Comparison of ENCODE assay signal across 7 cellular contexts in the genomic region with DNA sequence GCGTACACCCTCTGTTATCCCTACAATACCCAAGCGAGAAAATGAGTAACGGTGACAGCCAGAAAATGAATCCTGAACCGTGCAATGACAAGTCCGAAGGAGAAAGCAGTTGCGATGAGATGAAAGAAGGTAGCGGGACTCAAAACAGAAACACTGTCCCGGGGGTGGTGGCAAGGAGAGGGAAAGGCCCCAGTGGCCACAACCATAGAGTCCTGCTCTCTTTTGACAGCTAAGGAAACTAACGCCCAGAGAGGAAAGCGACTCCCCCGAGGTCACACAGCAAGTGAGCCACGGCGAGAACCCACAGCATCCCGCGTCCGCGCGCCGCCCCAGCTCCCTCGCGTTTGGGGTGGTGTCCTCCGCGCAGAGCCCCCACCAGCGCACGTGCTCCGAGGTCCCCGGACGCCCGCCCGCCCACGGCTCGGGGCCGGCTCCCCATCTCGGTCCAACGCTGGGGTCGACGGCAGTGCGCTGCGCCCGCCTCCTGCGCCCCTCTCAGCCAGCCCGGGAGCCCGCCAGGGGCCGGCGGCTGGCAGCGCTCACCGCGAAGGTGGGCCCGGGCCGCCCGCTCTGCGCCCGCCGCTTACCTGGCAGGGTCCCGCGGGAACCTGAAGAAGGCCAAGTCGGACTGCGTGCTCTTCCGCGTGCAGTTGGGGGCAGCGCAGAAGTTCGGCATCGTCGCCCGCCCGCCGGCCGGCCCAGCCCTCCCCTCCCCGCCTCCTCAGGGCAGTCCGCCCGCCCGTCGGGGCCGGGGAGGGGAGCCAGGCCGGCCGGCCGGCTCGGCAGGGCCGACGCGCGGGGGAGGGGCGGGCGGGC. TPM values are rescaled to one million over a fixed set of nuclear protein-coding genes. Genes with fewer than 3 reads are reported as not detected.
DNase-seq lines count a peak whose midpoint lies in the region; ATAC-seq and TF ChIP-seq lines count a peak whose summit lies in the region.

No MANE protein-coding gene starts in this region.

- CTCF ChIA-PET in Panc1 (lab: Charles Lee) = interaction anchor here (0.5 kb wide), 1 partner anchor 494 kb away, joined by 3 read pairs; no protein-coding TSS in a partner anchor
- CTCF ChIA-PET in activated naive CD4-positive, alpha-beta T cell treated with anti-CD3 and anti-CD28 coated beads for 36 hours (lab: Charles Lee) = no interaction called here

- H3K27me3 Mint-ChIP-seq in activated naive CD4-positive, alpha-beta T cell treated with anti-CD3 and anti-CD28 coated beads for 36 hours (ENCODE audit: low read depth) = no peaks in the 10 kb centered on the region

- H3K36me3 Mint-ChIP-seq in activated naive CD4-positive, alpha-beta T cell treated with anti-CD3 and anti-CD28 coated beads for 36 hours (ENCODE audit: low read depth) = peaks cover 7% of the 10 kb centered on the region

- 0 to 1% methylated on average over 51 to 79 of the region's 84 CpGs for WGBS in heart right ventricle, 2 donors

- BruUV-seq in Panc1 (replicated peaks; lab: Mats Ljungman, UMichigan) = no TSS peak

- no peak for TF ChIP-seq POLR2A in GM18505 (IDR thresholded peaks at IDR 0.05; ENCODE audit: borderline replicate concordance, extremely low read depth, insufficient read depth, insufficient read length)

- intact Hi-C loops in Panc1 (cut with micrococcal nuclease; ENCODE audit: unreplicated experiment) (no loop called here), heart right ventricle (cut with DNase I) (loop anchor here in 7 of 10 donors (2.0 to 10.0 kb wide), 4 partner anchors 62 to 173 kb away; a partner anchor contains a TSS)
- intact Hi-C loops in activated naive CD4-positive, alpha-beta T cell treated with anti-CD3 and anti-CD28 coated beads for 36 hours (cut with micrococcal nuclease) = loop anchor here (1.0 to 5.0 kb wide), 5 partner anchors 9 to 1440 kb away; a partner anchor contains a TSS

- peaks cover 61% of the 10 kb centered on the region for H3K4me1 Mint-ChIP-seq in activated naive CD4-positive, alpha-beta T cell treated with anti-CD3 and anti-CD28 coated beads for 36 hours (ENCODE audit: low read depth)

- ATAC-seq in GM18505 (IDR thresholded peaks at IDR 0.05; ENCODE audit: unreplicated experiment) (peak; percentile 26), HG02885 (IDR thresholded peaks at IDR 0.05; ENCODE audit: poor library complexity, unreplicated experiment) (peak; percentile 21), Panc1 (peak; percentile 81), heart right ventricle (peak in 2 of 8 donors; percentile 1 to 12)

- no peaks in the 10 kb centered on the region for H3K36me3 ChIP-seq in Panc1 (ENCODE audit: control insufficient read depth, insufficient read depth, low read length)
- no peaks in the 10 kb centered on the region for H3K36me3 ChIP-seq in heart right ventricle

- H3K27me3 ChIP-seq in Panc1 (ENCODE audit: control insufficient read depth, insufficient read depth, low read length) (no peaks in the 10 kb centered on the region), heart right ventricle (no peaks in the 10 kb centered on the region)

- H3K9me3 ChIP-seq in Panc1 (ENCODE audit: control insufficient read depth, insufficient read depth, low read depth, low read length) (no peaks in the 10 kb centered on the region), heart right ventricle (no peaks in the 10 kb centered on the region)

- H3K4me1 ChIP-seq in Panc1 (ENCODE audit: control insufficient read depth, insufficient read depth, low read length) (peaks cover 18% of the 10 kb centered on the region), heart right ventricle (peaks cover 2 to 56% (median 39%) of the 10 kb centered on the region in 9 donors)

- peak overlapping the region; percentile 91 for H3K27ac Mint-ChIP-seq in activated naive CD4-positive, alpha-beta T cell treated with anti-CD3 and anti-CD28 coated beads for 36 hours

- H3K4me3 ChIP-seq in Panc1 (ENCODE audit: low read depth in 2 of 2, low read length in 2 of 2) = peak overlapping the region; percentile 71 to 79
- peak overlapping the region; percentile 67 to 99 (median 94) for H3K4me3 ChIP-seq in heart right ventricle

- POLR2A ChIA-PET in Panc1 (lab: Charles Lee) = no interaction called here

- TF ChIP-seq CTCF in Panc1 (IDR thresholded peaks at IDR 0.05) (no peak), heart right ventricle (IDR thresholded peaks at IDR 0.05) (no peak)

- H3K27ac ChIP-seq in Panc1 (ENCODE audit: low read length) (peak overlapping the region; percentile 83), heart right ventricle (peak overlapping the region; percentile 42 to 94 (median 91))

- no peaks in the 10 kb centered on the region for H3K9me3 Mint-ChIP-seq in activated naive CD4-positive, alpha-beta T cell treated with anti-CD3 and anti-CD28 coated beads for 36 hours

- in situ Hi-C loops in Panc1 (cut with HindIII; ENCODE audit: low pct_unique_long_range_greater_than_20kb, low sequenced_read_pairs) = no loop called here

- peak overlapping the region; percentile 91 for H3K4me3 Mint-ChIP-seq in activated naive CD4-positive, alpha-beta T cell treated with anti-CD3 and anti-CD28 coated beads for 36 hours

- DNase-seq in Panc1 (ENCODE audit: low read depth, low spot score) (no peak), heart right ventricle (peak in 1 of 2 donors; percentile 9), retina (peak; percentile 67), NCI-H2029 treated with DMSO at 0.1 percent for 48 hours (lab: John Stamatoyannopoulos, UW) (no peak)
- DNase-seq in activated naive CD4-positive, alpha-beta T cell treated with anti-CD3 and anti-CD28 coated beads for 36 hours = peak; percentile 82

RNA-seq across cellular contexts. Expression of a gene that starts 0.6 kb away (rescaled TPM):
- total RNA-seq in Panc1 (2021; ENCODE audit: unreplicated experiment) (57.3 TPM), heart right ventricle (10 to 100 TPM; 18.1 to 25.8 (median 22.4) TPM)
- polyA plus RNA-seq in Panc1 (2012; ENCODE audit: insufficient read length) = 20.7 TPM
- 10 to 100 TPM; 39.4 to 40.6 TPM for total RNA-seq in activated naive CD4-positive, alpha-beta T cell treated with anti-CD3 and anti-CD28 coated beads for 36 hours
- polyA plus RNA-seq in heart right ventricle = 10 to 100 TPM; 11.2 to 12.8 TPM

RNA-seq across cellular contexts. Expression of a gene that starts 0.8 kb away (rescaled TPM):
- 3.2 TPM for total RNA-seq in Panc1 (2021; ENCODE audit: unreplicated experiment)
- polyA plus RNA-seq in Panc1 (2012; ENCODE audit: insufficient read length) = 1.1 TPM
- total RNA-seq in activated naive CD4-positive, alpha-beta T cell treated with anti-CD3 and anti-CD28 coated beads for 36 hours = 1 to 10 TPM; 1.7 to 2.1 TPM
- 1 to 10 TPM in 9 of 10 donors, under 1 TPM in 1; 0.93 to 2.7 (median 1.8) TPM for total RNA-seq in heart right ventricle
- under 1 TPM; 0.37 to 0.41 TPM for polyA plus RNA-seq in heart right ventricle

Comparison
In these comparisons a context has a peak if more than half of its experiments do, and no peak if none do; other contexts are left out.
1. DNase-seq: peak in activated naive CD4-positive, alpha-beta T cell treated with anti-CD3 and anti-CD28 coated beads for 36 hours (single experiment) and retina (single experiment); none in Panc1 (single experiment) and NCI-H2029 treated with DMSO at 0.1 percent for 48 hours (single experiment).